Comparison of ENCODE assay signal across 8 cellular contexts in the genomic region with DNA sequence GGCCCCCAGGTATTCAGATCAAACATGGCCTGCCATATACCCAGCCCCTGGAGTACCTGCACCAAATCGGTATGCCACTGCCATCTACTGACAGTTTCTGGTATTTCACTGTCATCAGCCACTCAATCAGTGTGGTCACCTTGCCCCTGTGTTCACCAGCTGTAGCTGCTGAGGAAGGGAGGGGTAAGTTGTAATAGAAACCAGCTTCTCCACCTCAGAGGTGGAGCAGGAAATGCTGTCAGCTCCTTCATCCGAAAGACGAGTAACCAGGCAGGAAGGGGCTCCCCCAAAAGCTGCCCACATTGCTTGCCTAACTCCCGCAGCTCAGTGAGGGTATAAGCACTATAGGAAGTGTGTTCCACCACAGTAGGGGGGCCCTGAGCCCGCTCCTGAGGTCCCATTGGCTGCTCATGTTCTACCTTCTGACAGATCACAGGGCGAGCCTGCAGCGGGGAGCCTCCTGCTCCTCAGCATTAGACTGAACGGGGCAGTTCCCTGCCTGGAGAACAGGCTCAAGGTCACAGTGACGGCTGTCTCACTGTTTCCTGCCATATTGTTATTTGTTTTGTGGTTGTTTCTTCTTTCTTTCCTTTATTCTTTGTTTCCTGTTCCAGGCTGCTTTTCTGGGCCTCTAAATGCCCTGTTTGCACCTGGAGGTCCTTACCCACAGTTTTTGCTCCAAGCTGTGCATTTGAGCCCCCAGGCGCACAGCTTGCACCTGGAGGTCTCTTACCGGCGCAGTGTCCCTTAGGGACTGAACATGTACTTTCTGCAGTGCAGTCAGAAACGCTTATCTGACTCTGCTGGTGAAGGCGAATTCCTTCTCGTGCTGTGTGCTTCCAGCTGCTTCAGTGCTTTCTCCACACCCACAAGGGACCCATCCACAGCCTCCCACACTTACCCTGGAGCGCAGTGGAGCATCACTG.
A peak's percentile ranks its signal among the peaks of the same experiment; 100 is the strongest.
DNase-seq lines count a peak whose midpoint lies in the region; ATAC-seq and TF ChIP-seq lines count a peak whose summit lies in the region.

No MANE protein-coding gene starts in this region.

- ATAC-seq in stimulated activated naive CD8-positive, alpha-beta T cell treated with anti-CD3 and anti-CD28 coated beads, Interleukin-15, Interleukin-2, amounts not matched to agents 100 U/mL and 50 U/mL, for 24 hours = peak; percentile 93

- H3K27me3 ChIP-seq in liver (ENCODE audit: control insufficient read depth in 4 of 4, insufficient read depth in 4 of 4, low read length in 3 of 4) = no peaks in the 10 kb centered on the region

- peak; percentile 73 to 74 for TF ChIP-seq RAD21 in liver (IDR thresholded peaks at IDR 0.05)

- CTCF ChIA-PET in HEK293T (lab: Yijun Ruan, JAX) = interaction anchor here (0.5 to 0.6 kb wide), 2 partner anchors 115 to 984 kb away, joined by 3 read pairs; no protein-coding TSS in a partner anchor

- DNase-seq in GM13976 (ENCODE audit: low spot score) (peak; percentile 32), HEK293T (ENCODE audit: extremely low spot score) (peak; percentile 55), LoVo (ENCODE audit: low spot score) (peak; percentile 10), SK-N-DZ (ENCODE audit: low spot score) (peak; percentile 87), G401 (ENCODE audit: low spot score) (no peak)
- DNase-seq in activated naive CD4-positive, alpha-beta T cell (lab: John Stamatoyannopoulos, UW) = peak; percentile 11 to 31 (median 18)
- peak; percentile 75 for DNase-seq in stimulated activated naive CD8-positive, alpha-beta T cell treated with anti-CD3 and anti-CD28 coated beads, Interleukin-15, Interleukin-2, amounts not matched to agents 100 U/mL and 50 U/mL, for 24 hours

- no peak overlapping the region for H3K4me3 ChIP-seq in liver (ENCODE audit: low read depth in 1 of 3, low read length in 3 of 3)

- H3K9me3 ChIP-seq in liver (ENCODE audit: control insufficient read depth in 4 of 4, low read length in 3 of 4) = no peaks in the 10 kb centered on the region

- no peak overlapping the region for H3K27ac ChIP-seq in liver (ENCODE audit: low read depth in 1 of 2, low read length in 2 of 2)

- H3K36me3 ChIP-seq in liver (ENCODE audit: control insufficient read depth in 4 of 4, insufficient read depth in 3 of 4, low read depth in 1 of 4, low read length in 3 of 4) = no peaks in the 10 kb centered on the region

- no peak overlapping the region for H3K9ac ChIP-seq in liver (ENCODE audit: low read depth in 1 of 2, low read length in 2 of 2)

- WGBS in liver = 47% methylated on average over 16 of the region's 16 CpGs

- POLR2A ChIA-PET in HEK293T (lab: Yijun Ruan, JAX) = no interaction called here

- in situ Hi-C loops in GM13976 (cut with MboI; ENCODE audit: low sequenced_read_pairs, unreplicated experiment) (no loop called here), G401 (cut with HindIII; ENCODE audit: low sequenced_read_pairs) (no loop called here)

- peak; percentile 57 for TF ChIP-seq CTCF in GM13976 (IDR thresholded peaks at IDR 0.05; ENCODE audit: borderline replicate concordance, control extremely low read depth, extremely low read depth, insufficient read depth, missing control alignments)
- peak; percentile 56 for TF ChIP-seq CTCF in liver (IDR thresholded peaks at IDR 0.05; ENCODE audit: low read depth, low read length, missing input control)

- no peaks in the 10 kb centered on the region for H3K4me1 ChIP-seq in liver (ENCODE audit: control insufficient read depth in 4 of 4, insufficient read depth in 4 of 4, low read length in 3 of 4)

TF ChIP-seq in HEK293T, 16 proteins besides CTCF, POLR2A, EP300 and RAD21:
- TF ChIP-seq, protein P1, sequence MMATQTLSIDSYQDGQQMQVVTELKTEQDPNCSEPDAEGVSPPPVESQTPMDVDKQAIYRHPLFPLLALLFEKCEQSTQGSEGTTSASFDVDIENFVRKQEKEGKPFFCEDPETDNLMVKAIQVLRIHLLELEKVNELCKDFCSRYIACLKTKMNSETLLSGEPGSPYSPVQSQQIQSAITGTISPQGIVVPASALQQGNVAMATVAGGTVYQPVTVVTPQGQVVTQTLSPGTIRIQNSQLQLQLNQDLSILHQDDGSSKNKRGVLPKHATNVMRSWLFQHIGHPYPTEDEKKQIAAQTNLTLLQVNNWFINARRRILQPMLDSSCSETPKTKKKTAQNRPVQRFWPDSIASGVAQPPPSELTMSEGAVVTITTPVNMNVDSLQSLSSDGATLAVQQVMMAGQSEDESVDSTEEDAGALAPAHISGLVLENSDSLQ (IDR thresholded peaks at IDR 0.05) = no peak
- TF ChIP-seq BHLHE40 (IDR thresholded peaks at IDR 0.05; ENCODE audit: borderline replicate concordance) (no peak), FOXK2 (IDR thresholded peaks at IDR 0.05) (no peak), LEF1 (IDR thresholded peaks at IDR 0.05; ENCODE audit: borderline replicate concordance) (no peak), ZNF384 (IDR thresholded peaks at IDR 0.05) (no peak), L3MBTL2 (conservative IDR thresholded peaks at IDR 0.05) (no peak), FOXA1 (IDR thresholded peaks at IDR 0.05) (no peak), CTBP1 (IDR thresholded peaks at IDR 0.05; ENCODE audit: borderline replicate concordance) (no peak), SUZ12 (IDR thresholded peaks at IDR 0.05) (no peak), FOXM1 (IDR thresholded peaks at IDR 0.05; ENCODE audit: borderline replicate concordance) (no peak), ELF4 (IDR thresholded peaks at IDR 0.05) (no peak), SP1 (IDR thresholded peaks at IDR 0.05) (no peak), NFRKB (IDR thresholded peaks at IDR 0.05) (no peak), ARNT (IDR thresholded peaks at IDR 0.05) (no peak), TARDBP (IDR thresholded peaks at IDR 0.05) (no peak), HDGF (IDR thresholded peaks at IDR 0.05; ENCODE audit: borderline replicate concordance) (no peak)
TF ChIP-seq in HEK293T: peak in this region for 0.

TF ChIP-seq in liver, 16 proteins besides CTCF, POLR2A, EP300 and RAD21:
- TF ChIP-seq, protein P2, sequence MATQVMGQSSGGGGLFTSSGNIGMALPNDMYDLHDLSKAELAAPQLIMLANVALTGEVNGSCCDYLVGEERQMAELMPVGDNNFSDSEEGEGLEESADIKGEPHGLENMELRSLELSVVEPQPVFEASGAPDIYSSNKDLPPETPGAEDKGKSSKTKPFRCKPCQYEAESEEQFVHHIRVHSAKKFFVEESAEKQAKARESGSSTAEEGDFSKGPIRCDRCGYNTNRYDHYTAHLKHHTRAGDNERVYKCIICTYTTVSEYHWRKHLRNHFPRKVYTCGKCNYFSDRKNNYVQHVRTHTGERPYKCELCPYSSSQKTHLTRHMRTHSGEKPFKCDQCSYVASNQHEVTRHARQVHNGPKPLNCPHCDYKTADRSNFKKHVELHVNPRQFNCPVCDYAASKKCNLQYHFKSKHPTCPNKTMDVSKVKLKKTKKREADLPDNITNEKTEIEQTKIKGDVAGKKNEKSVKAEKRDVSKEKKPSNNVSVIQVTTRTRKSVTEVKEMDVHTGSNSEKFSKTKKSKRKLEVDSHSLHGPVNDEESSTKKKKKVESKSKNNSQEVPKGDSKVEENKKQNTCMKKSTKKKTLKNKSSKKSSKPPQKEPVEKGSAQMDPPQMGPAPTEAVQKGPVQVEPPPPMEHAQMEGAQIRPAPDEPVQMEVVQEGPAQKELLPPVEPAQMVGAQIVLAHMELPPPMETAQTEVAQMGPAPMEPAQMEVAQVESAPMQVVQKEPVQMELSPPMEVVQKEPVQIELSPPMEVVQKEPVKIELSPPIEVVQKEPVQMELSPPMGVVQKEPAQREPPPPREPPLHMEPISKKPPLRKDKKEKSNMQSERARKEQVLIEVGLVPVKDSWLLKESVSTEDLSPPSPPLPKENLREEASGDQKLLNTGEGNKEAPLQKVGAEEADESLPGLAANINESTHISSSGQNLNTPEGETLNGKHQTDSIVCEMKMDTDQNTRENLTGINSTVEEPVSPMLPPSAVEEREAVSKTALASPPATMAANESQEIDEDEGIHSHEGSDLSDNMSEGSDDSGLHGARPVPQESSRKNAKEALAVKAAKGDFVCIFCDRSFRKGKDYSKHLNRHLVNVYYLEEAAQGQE (IDR thresholded peaks at IDR 0.05) = no peak
- TF ChIP-seq YY1 (IDR thresholded peaks at IDR 0.05) = no peak
- no peak for TF ChIP-seq NR2F2 (IDR thresholded peaks at IDR 0.05)
- no peak for TF ChIP-seq ZBTB33 (IDR thresholded peaks at IDR 0.05)
- no peak for TF ChIP-seq JUND (IDR thresholded peaks at IDR 0.05)
- no peak for TF ChIP-seq HNF4A (conservative IDR thresholded peaks at IDR 0.05)
- TF ChIP-seq, protein P3, sequence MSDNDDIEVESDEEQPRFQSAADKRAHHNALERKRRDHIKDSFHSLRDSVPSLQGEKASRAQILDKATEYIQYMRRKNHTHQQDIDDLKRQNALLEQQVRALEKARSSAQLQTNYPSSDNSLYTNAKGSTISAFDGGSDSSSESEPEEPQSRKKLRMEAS (IDR thresholded peaks at IDR 0.05) = no peak
- no peak for TF ChIP-seq GABPA (IDR thresholded peaks at IDR 0.05 in 1 of 2, conservative IDR thresholded peaks at IDR 0.05 in 1 of 2)
- no peak for TF ChIP-seq EGR1 (IDR thresholded peaks at IDR 0.05; ENCODE audit: low read depth in 2 of 2)
- no peak for TF ChIP-seq HNF4G (IDR thresholded peaks at IDR 0.05)
- TF ChIP-seq, protein P4, sequence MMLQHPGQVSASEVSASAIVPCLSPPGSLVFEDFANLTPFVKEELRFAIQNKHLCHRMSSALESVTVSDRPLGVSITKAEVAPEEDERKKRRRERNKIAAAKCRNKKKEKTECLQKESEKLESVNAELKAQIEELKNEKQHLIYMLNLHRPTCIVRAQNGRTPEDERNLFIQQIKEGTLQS (IDR thresholded peaks at IDR 0.05) = no peak
- TF ChIP-seq TAF1 (conservative IDR thresholded peaks at IDR 0.05) = no peak
- TF ChIP-seq FOXA1 (IDR thresholded peaks at IDR 0.05) = no peak
- TF ChIP-seq FOXA2 (IDR thresholded peaks at IDR 0.05) = no peak
- no peak for TF ChIP-seq SP1 (IDR thresholded peaks at IDR 0.05)
- no peak for TF ChIP-seq RXRA (IDR thresholded peaks at IDR 0.05)
TF ChIP-seq in liver: peak in this region for 0.
